ENCODE assay signal across 10 cellular contexts in the genomic region with DNA sequence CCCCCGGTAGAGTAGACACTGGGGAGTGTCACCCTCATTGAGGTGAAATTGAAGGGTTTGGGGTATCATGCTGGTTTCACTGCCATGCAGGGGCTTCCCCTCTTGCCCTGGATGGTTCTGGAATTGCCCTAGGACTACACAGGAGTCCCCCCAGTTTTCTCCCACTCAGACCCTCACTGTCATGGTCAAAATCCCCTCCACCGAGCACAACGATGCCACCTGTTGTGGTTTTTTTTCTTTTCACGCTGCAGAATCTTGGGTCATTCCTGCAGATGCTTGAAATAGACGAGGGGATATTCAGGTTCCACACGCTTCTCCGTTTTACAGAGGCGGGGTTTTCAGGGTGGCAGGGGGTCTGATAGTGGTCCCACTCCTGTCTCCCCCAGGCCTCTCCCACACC.
"Had no signal": no experiment of that assay in that cellular context is flagged by ENCODE, and none has a peak within 500 bp of the region (broad histone marks: within the 10 kb centered on the region; RNA-seq: fewer than 3 reads in every experiment).

No MANE protein-coding gene starts in this region.

- H3K27ac Mint-ChIP-seq: GM23338, H9, HFFc6, IgD-negative memory B cell had no signal

- H3K4me2 ChIP-seq: GM23338 had no signal

- DNase-seq: H9, HCEC 1CT, HFFc6, KBM-7 had no signal

- H3K9me3 Mint-ChIP-seq: GM23338, H9, HFFc6 had no signal

- FAIRE-seq: H1, H54, HepG2 had no signal

- ATAC-seq: GM23338, HepG2 had no signal

- H3K4me3 ChIP-seq: GM23338 had no signal

- H3K27ac ChIP-seq: HL-60 had no signal

- H2AFZ ChIP-seq: GM23338 had no signal

- H3K4me3 Mint-ChIP-seq: GM23338, H9, HFFc6, IgD-negative memory B cell had no signal
